9 cellular contexts compared by ENCODE assay signal in the genomic region with DNA sequence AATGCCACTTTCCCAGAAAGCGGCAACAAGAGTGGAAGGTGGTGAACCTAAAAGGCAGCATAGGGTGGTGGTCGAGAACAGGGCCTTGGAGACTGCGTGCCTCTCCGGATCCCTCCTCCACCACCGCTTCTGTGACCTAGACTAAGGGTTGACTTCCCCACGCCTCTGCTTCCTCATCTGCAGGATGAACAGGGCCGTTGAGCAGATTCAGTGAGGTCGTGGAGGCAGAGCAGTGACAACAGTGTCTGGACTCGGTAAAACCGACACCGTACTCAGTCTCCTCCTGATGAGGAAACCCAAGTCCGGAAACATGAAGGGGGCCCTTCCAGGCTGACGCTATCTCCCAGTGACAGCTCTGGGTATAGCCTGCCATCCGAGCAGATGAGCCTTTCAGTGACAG.
DNase-seq lines count a peak whose midpoint lies in the region; ATAC-seq and TF ChIP-seq lines count a peak whose summit lies in the region.
"Had no signal": no experiment of that assay in that cellular context is flagged by ENCODE, and none has a peak within 500 bp of the region (broad histone marks: within the 10 kb centered on the region; RNA-seq: fewer than 3 reads in every experiment).

No MANE protein-coding gene starts in this region.

- no peaks in the 10 kb centered on the region for H3K9me3 Mint-ChIP-seq in Caco-2 (ENCODE audit: unreplicated experiment)

- H3K27ac ChIP-seq in right atrium auricular region (peak overlapping the region; percentile 70 to 74), upper lobe of left lung (peak overlapping the region in 3 of 4 donors; percentile 34 to 70 (median 63))
- H3K27ac ChIP-seq: SK-N-MC had no signal

- H3K4me3 Mint-ChIP-seq in Caco-2 (ENCODE audit: unreplicated experiment): no peak overlapping the region

- TF ChIP-seq CTCF in right atrium auricular region (IDR thresholded peaks at IDR 0.05) (no peak), upper lobe of left lung (IDR thresholded peaks at IDR 0.05) (no peak), Caco-2 (IDR thresholded peaks at IDR 0.05; ENCODE audit: insufficient read depth in 1 of 2, low read depth in 1 of 2, low read length in 1 of 2, severe bottlenecking in 1 of 2, unreplicated experiment in 1 of 2) (no peak)

- peak in 1 of 4 donors; percentile 53 for TF ChIP-seq POLR2A in upper lobe of left lung (IDR thresholded peaks at IDR 0.05)

- TF ChIP-seq EP300 in upper lobe of left lung (IDR thresholded peaks at IDR 0.05): no peak

- no peaks in the 10 kb centered on the region for H3K27me3 ChIP-seq in right atrium auricular region
- no peaks in the 10 kb centered on the region for H3K27me3 ChIP-seq in upper lobe of left lung
- no peaks in the 10 kb centered on the region for H3K27me3 ChIP-seq in Caco-2 (replicated peaks; ENCODE audit: control insufficient read depth, insufficient read depth, low read length)

- no peaks in the 10 kb centered on the region for H3K4me1 Mint-ChIP-seq in Caco-2 (ENCODE audit: low read depth, unreplicated experiment)

- no peak overlapping the region for H3K27ac Mint-ChIP-seq in Caco-2 (ENCODE audit: unreplicated experiment)

- POLR2A ChIA-PET in Caco-2 (lab: Charles Lee): no interaction called here

- CTCF ChIA-PET in Caco-2 (lab: Charles Lee): no interaction called here

- DNase-seq in CD1c-positive myeloid dendritic cell (ENCODE audit: extremely low spot score) (peak; percentile 92), right atrium auricular region (ENCODE audit: low spot score) (no peak), upper lobe of left lung (peak in 1 of 2 donors; percentile 73), Caco-2 (no peak), NCI-H1092 treated with DMSO at 0.1 percent for 48 hours (lab: John Stamatoyannopoulos, UW) (no peak)
- peak; percentile 63 for DNase-seq in activated CD4-positive, alpha-beta T cell treated with anti-CD3 and anti-CD28 coated beads, Interleukin-2, amount 50 U/mL, for 1 hour

- no TSS peak for BruUV-seq in Caco-2 (replicated peaks; lab: Mats Ljungman, UMichigan)

- H3K4me1 ChIP-seq in right atrium auricular region: peaks cover 0 to 66% of the 10 kb centered on the region in 2 donors
- peaks cover 20 to 50% (median 29%) of the 10 kb centered on the region in 4 donors for H3K4me1 ChIP-seq in upper lobe of left lung
- H3K4me1 ChIP-seq in Caco-2: no peaks in the 10 kb centered on the region

- H3K36me3 ChIP-seq in right atrium auricular region (no peaks in the 10 kb centered on the region), upper lobe of left lung (peaks cover 0 to 5% (median 2%) of the 10 kb centered on the region in 4 donors), Caco-2 (ENCODE audit: control insufficient read depth, insufficient read depth, low read length) (no peaks in the 10 kb centered on the region)

- no peaks in the 10 kb centered on the region for H3K36me3 Mint-ChIP-seq in Caco-2 (ENCODE audit: insufficient read depth, unreplicated experiment)

- intact Hi-C loops in Caco-2 (cut with micrococcal nuclease; ENCODE audit: unreplicated experiment): no loop called here

- ATAC-seq in HG03135 (IDR thresholded peaks at IDR 0.05; ENCODE audit: unreplicated experiment) (peak; percentile 22), upper lobe of left lung (ENCODE audit: low FRiP score in 2 of 2) (peak; percentile 60 to 62), HG02981 (IDR thresholded peaks at IDR 0.05; ENCODE audit: unreplicated experiment) (no peak)

- H3K4me3 ChIP-seq in right atrium auricular region: no peak overlapping the region
- H3K4me3 ChIP-seq in upper lobe of left lung: no peak overlapping the region
- no peak overlapping the region for H3K4me3 ChIP-seq in Caco-2 (ENCODE audit: low read depth, low read length)
- H3K4me3 ChIP-seq: SK-N-MC had no signal

- 65 to 74% methylated on average over 7 to 14 of the region's 14 CpGs for WGBS in upper lobe of left lung, 2 donors

- peaks cover 24% of the 10 kb centered on the region for H3K27me3 Mint-ChIP-seq in Caco-2 (ENCODE audit: insufficient read depth, unreplicated experiment)

- no peaks in the 10 kb centered on the region for H3K9me3 ChIP-seq in right atrium auricular region
- H3K9me3 ChIP-seq in upper lobe of left lung: peaks cover 0 to 5% (median under 1%) of the 10 kb centered on the region in 4 donors
- H3K9me3 ChIP-seq in Caco-2: no peaks in the 10 kb centered on the region; the same call in 1 of the 2 replicates

Comparison
In these comparisons a context has a peak if more than half of its experiments do, and no peak if none do; other contexts are left out.
1. DNase-seq: peak in CD1c-positive myeloid dendritic cell (single experiment) and activated CD4-positive, alpha-beta T cell treated with anti-CD3 and anti-CD28 coated beads, Interleukin-2, amount 50 U/mL, for 1 hour (single experiment); none in right atrium auricular region (single experiment), Caco-2 (0 of 2) and NCI-H1092 treated with DMSO at 0.1 percent for 48 hours (single experiment).